In genomic region chr10:81213360-81213759, GRCh38 we compare ENCODE assay signal across 10 cellular contexts.
"Had no signal": no experiment of that assay in that cellular context is flagged by ENCODE, and none has a peak within 500 bp of the region (broad histone marks: within the 10 kb centered on the region; RNA-seq: fewer than 3 reads in every experiment).

No MANE protein-coding gene starts in this region.

- H3K27ac ChIP-seq: GM23248, HL-60 had no signal

- H3K27ac Mint-ChIP-seq: HFFc6 had no signal

- H3K9ac ChIP-seq: GM23248 had no signal

- H3K4me3 ChIP-seq: GM23248, HAP-1, K562 had no signal

- FAIRE-seq: K562 had no signal

- H3K4me3 Mint-ChIP-seq: HFFc6 had no signal

- H2AFZ ChIP-seq: GM23248 had no signal

- H3K36me3 ChIP-seq: HAP-1 had no signal

- H3K4me1 ChIP-seq: HAP-1 had no signal

- ATAC-seq: HCT116, K562 had no signal

- DNase-seq: GM23248, GOT3, H7, HFFc6, IMR-90, KG1 had no signal

- H3K9me3 ChIP-seq: HAP-1 had no signal
